ENCODE assay signal across 8 cellular contexts in genomic region chr6:692858-693736, GRCh38.
DNase-seq lines count a peak whose midpoint lies in the region; ATAC-seq and TF ChIP-seq lines count a peak whose summit lies in the region.

TSS of gene EXOC2 (minus strand) at chr6:693139. CDS start at chr6:637818, 55,321 bp downstream.

- peak; percentile 91 for ATAC-seq in GM18498 (IDR thresholded peaks at IDR 0.05; ENCODE audit: unreplicated experiment)
- peak; percentile 93 for ATAC-seq in HG02759 (IDR thresholded peaks at IDR 0.05; ENCODE audit: unreplicated experiment)

- TF ChIP-seq CTCF in astrocyte of the cerebellum (IDR thresholded peaks at IDR 0.05; ENCODE audit: low read depth, low read length, missing control alignments) (no peak), retinal pigment epithelial cell (conservative IDR thresholded peaks at IDR 0.05; ENCODE audit: low read depth, low read length) (peak; percentile 19)

- DNase-seq in NCI-H1694 (lab: John Stamatoyannopoulos, UW) (peak; percentile 13), T1000 (lab: John Stamatoyannopoulos, UW) (peak; percentile 70), astrocyte of the cerebellum (ENCODE audit: low read depth) (peak; percentile 55), hippocampal formation (lab: John Stamatoyannopoulos, UW) (peak; percentile 45 to 81), retinal pigment epithelial cell (ENCODE audit: low read depth) (peak; percentile 32), OCI-M2 (lab: John Stamatoyannopoulos, UW; ENCODE audit: unreplicated experiment) (no peak)

- in situ Hi-C loops in astrocyte of the cerebellum (cut with HindIII; ENCODE audit: low sequenced_read_pairs), result no loop called here

- H3K4me3 ChIP-seq in astrocyte of the cerebellum (ENCODE audit: low read depth, low read length) (peak within 1 kb of the TSS; percentile 83), retinal pigment epithelial cell (ENCODE audit: low read length) (peak within 1 kb of the TSS; percentile 91)
